In genomic region chr7:142389544-142389943, GRCh38 we compare ENCODE assay signal across 1 cellular context.
TF ChIP-seq lines count a peak whose summit lies in the region.

No MANE protein-coding gene starts in this region.

TF ChIP-seq in IMR-90, 13 proteins besides CTCF, POLR2A, EP300 and RAD21:
- TF ChIP-seq MAFK (IDR thresholded peaks at IDR 0.05; ENCODE audit: low read depth, low read length) (no peak), CHD1 (IDR thresholded peaks at IDR 0.05; ENCODE audit: low read depth, low read length) (no peak), ELK1 (IDR thresholded peaks at IDR 0.05; ENCODE audit: borderline replicate concordance, low read depth, low read length) (no peak), NFE2L2 (IDR thresholded peaks at IDR 0.05; ENCODE audit: low read depth, low read length) (no peak), FOS (IDR thresholded peaks at IDR 0.05; ENCODE audit: low read depth, low read length) (no peak), SMC3 (IDR thresholded peaks at IDR 0.05; ENCODE audit: low read depth, low read length) (no peak), MXI1 (IDR thresholded peaks at IDR 0.05; ENCODE audit: borderline replicate concordance, low read depth, low read length) (no peak), USF2 (IDR thresholded peaks at IDR 0.05; ENCODE audit: low read depth, low read length) (no peak), RFX5 (IDR thresholded peaks at IDR 0.05; ENCODE audit: low read depth, low read length) (no peak)
